1 cellular context compared by ENCODE assay signal in genomic region chr2:97699765-97700444, GRCh38.
TF ChIP-seq lines count a peak whose summit lies in the region.

No MANE protein-coding gene starts in this region.

TF ChIP-seq in HepG2, 621 proteins besides CTCF, POLR2A, EP300 and RAD21 (continues in another document):
- TF ChIP-seq ATF2 (CRISPR knock-in tag; IDR thresholded peaks at IDR 0.05), result 0 out of 2 replicates have a peak, but pooled peaks have one; percentile 19
- TF ChIP-seq CEBPB (IDR thresholded peaks at IDR 0.05; ENCODE audit: borderline replicate concordance, low read depth, low read length), result no peak
- no peak for TF ChIP-seq ZNF264 (CRISPR knock-in tag; IDR thresholded peaks at IDR 0.05)
- TF ChIP-seq CEBPG (CRISPR knock-in tag; IDR thresholded peaks at IDR 0.05), result peak; percentile 28; the same call in 1 of the 2 replicates
- no peak for TF ChIP-seq MIER2 (CRISPR knock-in tag; IDR thresholded peaks at IDR 0.05)
- no peak for TF ChIP-seq HNF4G (IDR thresholded peaks at IDR 0.05; ENCODE audit: borderline replicate concordance, low read depth, low read length)
- no peak for TF ChIP-seq HNF4G (CRISPR knock-in tag; IDR thresholded peaks at IDR 0.05; ENCODE audit: borderline replicate concordance, low read depth)
- peak; percentile 25; the same call in 1 of the 2 replicates for TF ChIP-seq ZFY (CRISPR knock-in tag; IDR thresholded peaks at IDR 0.05)
- TF ChIP-seq ZNF580 (CRISPR knock-in tag; IDR thresholded peaks at IDR 0.05; ENCODE audit: borderline replicate concordance, low read depth), result 0 out of 2 replicates have a peak, but pooled peaks have one; percentile 66
- 0 out of 2 replicates have a peak, but pooled peaks have one; percentile 25 for TF ChIP-seq MXD4 (CRISPR knock-in tag; IDR thresholded peaks at IDR 0.05)
- peak; percentile 35; the same call in 1 of the 2 replicates for TF ChIP-seq ZSCAN25 (CRISPR knock-in tag; IDR thresholded peaks at IDR 0.05)
- TF ChIP-seq DNMT1 (CRISPR knock-in tag; IDR thresholded peaks at IDR 0.05), result no peak
- peak; percentile 49; the same call in 1 of the 2 replicates for TF ChIP-seq ZFX (CRISPR knock-in tag; IDR thresholded peaks at IDR 0.05; ENCODE audit: low read depth)
- no peak for TF ChIP-seq ATF5 (CRISPR knock-in tag; IDR thresholded peaks at IDR 0.05; ENCODE audit: low read depth)
- TF ChIP-seq TERF1 (CRISPR knock-in tag; IDR thresholded peaks at IDR 0.05), result no peak
- no peak for TF ChIP-seq ZNF326 (CRISPR knock-in tag; IDR thresholded peaks at IDR 0.05; ENCODE audit: borderline replicate concordance)
- TF ChIP-seq TEAD3 (CRISPR knock-in tag; optimal IDR thresholded peaks at IDR 0.05; ENCODE audit: borderline replicate concordance), result peak; percentile 7
- TF ChIP-seq HNRNPLL (IDR thresholded peaks at IDR 0.05; ENCODE audit: low read depth, low read length, poor library complexity, severe bottlenecking), result no peak
- no peak for TF ChIP-seq ZNF782 (CRISPR knock-in tag; IDR thresholded peaks at IDR 0.05; ENCODE audit: borderline replicate concordance)
- TF ChIP-seq HIC2 (CRISPR knock-in tag; IDR thresholded peaks at IDR 0.05; ENCODE audit: low read depth), result no peak
- TF ChIP-seq MYC (CRISPR knock-in tag; IDR thresholded peaks at IDR 0.05; ENCODE audit: borderline replicate concordance), result peak; percentile 51; the same call in 1 of the 2 replicates
- TF ChIP-seq YEATS4 (CRISPR knock-in tag; IDR thresholded peaks at IDR 0.05; ENCODE audit: borderline replicate concordance), result no peak
- TF ChIP-seq NR2F6 (IDR thresholded peaks at IDR 0.05), result no peak
- no peak for TF ChIP-seq NR2F6 (CRISPR knock-in tag; IDR thresholded peaks at IDR 0.05)
- no peak for TF ChIP-seq ZNF775 (CRISPR knock-in tag; IDR thresholded peaks at IDR 0.05; ENCODE audit: borderline replicate concordance)
- 0 out of 2 replicates have a peak, but pooled peaks have one; percentile 21 for TF ChIP-seq SALL1 (CRISPR knock-in tag; IDR thresholded peaks at IDR 0.05)
- TF ChIP-seq DZIP1 (CRISPR knock-in tag; IDR thresholded peaks at IDR 0.05), result no peak
- TF ChIP-seq PTBP1 (IDR thresholded peaks at IDR 0.05; ENCODE audit: low read depth, low read length, poor library complexity, severe bottlenecking), result no peak
- TF ChIP-seq STAG1 (CRISPR knock-in tag; IDR thresholded peaks at IDR 0.05), result peak; percentile 64
- TF ChIP-seq XRCC5 (optimal IDR thresholded peaks at IDR 0.05; ENCODE audit: low read length), result peak; percentile 87
- peak; percentile 87; the same call in 1 of the 2 replicates for TF ChIP-seq TEF (CRISPR knock-in tag; IDR thresholded peaks at IDR 0.05)
- no peak for TF ChIP-seq NR1H2 (CRISPR knock-in tag; IDR thresholded peaks at IDR 0.05; ENCODE audit: borderline replicate concordance, low read depth)
- no peak for TF ChIP-seq KLF12 (CRISPR knock-in tag; IDR thresholded peaks at IDR 0.05; ENCODE audit: borderline replicate concordance)
- TF ChIP-seq TRIM22 (IDR thresholded peaks at IDR 0.05), result no peak
- TF ChIP-seq PCBP2 (optimal IDR thresholded peaks at IDR 0.05; ENCODE audit: low read depth, low read length, poor library complexity, severe bottlenecking), result no peak
- no peak for TF ChIP-seq ZNF747 (CRISPR knock-in tag; IDR thresholded peaks at IDR 0.05; ENCODE audit: borderline replicate concordance)
- 0 out of 2 replicates have a peak, but pooled peaks have one; percentile 25 for TF ChIP-seq DRAP1 (CRISPR knock-in tag; IDR thresholded peaks at IDR 0.05)
- TF ChIP-seq XBP1 (CRISPR knock-in tag; IDR thresholded peaks at IDR 0.05), result no peak
- TF ChIP-seq BORCS8-MEF2B (CRISPR knock-in tag; IDR thresholded peaks at IDR 0.05), result no peak
- no peak for TF ChIP-seq ZNF510 (CRISPR knock-in tag; IDR thresholded peaks at IDR 0.05; ENCODE audit: low read depth)
- TF ChIP-seq ARID3A (IDR thresholded peaks at IDR 0.05; ENCODE audit: low read depth, low read length), result no peak
- TF ChIP-seq ZBTB39 (CRISPR knock-in tag; IDR thresholded peaks at IDR 0.05), result no peak
- no peak for TF ChIP-seq ZNF556 (CRISPR knock-in tag; IDR thresholded peaks at IDR 0.05; ENCODE audit: borderline replicate concordance)
- TF ChIP-seq ARID5B (CRISPR knock-in tag; IDR thresholded peaks at IDR 0.05), result peak; percentile 24; the same call in 1 of the 2 replicates
